Comparison of ENCODE assay signal across 15 cellular contexts in genomic region chr1:26779093-26779668, GRCh38. TPM values are rescaled to one million over a fixed set of nuclear protein-coding genes. Genes with fewer than 3 reads are reported as not detected.
DNase-seq lines count a peak whose midpoint lies in the region; ATAC-seq and TF ChIP-seq lines count a peak whose summit lies in the region.
"Had no signal": no experiment of that assay in that cellular context is flagged by ENCODE, and none has a peak within 500 bp of the region (broad histone marks: within the 10 kb centered on the region; RNA-seq: fewer than 3 reads in every experiment).

No MANE protein-coding gene starts in this region.

- no peak for ATAC-seq in CD4-positive, CD25-positive, alpha-beta regulatory T cell (ENCODE audit: low read depth in 2 of 2)
- no peak for ATAC-seq in HCT116
- ATAC-seq in activated B cell treated with CpG ODN at 0.5 μM for 24 hours (ENCODE audit: low read depth), result no peak
- ATAC-seq in naive B cell (ENCODE audit: low read depth in 2 of 2), result no peak
- no peak for ATAC-seq in HG03025 (IDR thresholded peaks at IDR 0.05; ENCODE audit: low FRiP score, unreplicated experiment)
- ATAC-seq: heart right ventricle had no signal

- no peak overlapping the region for H3K9ac ChIP-seq in HCT116 (ENCODE audit: low read length)

- H3K27ac Mint-ChIP-seq in CD4-positive, CD25-positive, alpha-beta regulatory T cell, result peak overlapping the region in 2 of 3 donors; percentile 39 to 70
- H3K27ac Mint-ChIP-seq in activated B cell treated with CpG ODN at 0.5 μM for 24 hours (peak overlapping the region; percentile 56), naive B cell (peak overlapping the region in 5 of 6 donors; percentile 56 to 92 (median 76))

- H3K27ac ChIP-seq in CD4-positive, CD25-positive, alpha-beta regulatory T cell (ENCODE audit: insufficient read depth, low read length, poor library complexity, severe bottlenecking), result no peak overlapping the region
- H3K27ac ChIP-seq in HCT116 (ENCODE audit: low read depth, low read length), result no peak overlapping the region
- H3K27ac ChIP-seq: C4-2B, esophagus squamous epithelium, heart right ventricle had no signal

- H4K20me1 ChIP-seq in HCT116 (ENCODE audit: insufficient read depth), result 0 out of 2 replicates have a peak, but pooled peaks cover 3% of the 10 kb centered on the region

- peaks cover 7 to 36% (median 28%) of the 10 kb centered on the region in 4 donors for H3K4me1 Mint-ChIP-seq in CD4-positive, CD25-positive, alpha-beta regulatory T cell
- H3K4me1 Mint-ChIP-seq in activated B cell treated with CpG ODN at 0.5 μM for 24 hours (peaks cover 15% of the 10 kb centered on the region), naive B cell (peaks cover 17 to 25% (median 18%) of the 10 kb centered on the region in 3 donors)

- H3K4me2 ChIP-seq in HCT116 (ENCODE audit: low read length), result no peak overlapping the region

- TSS peak; percentile 15 for BruUV-seq in HCT116 (replicated peaks; lab: Mats Ljungman, UMichigan)

- TF ChIP-seq POLR2A in HCT116 (IDR thresholded peaks at IDR 0.05; ENCODE audit: borderline replicate concordance, extremely low read depth, insufficient read depth, insufficient read length), result no peak

- no peaks in the 10 kb centered on the region for H3K27me3 ChIP-seq in CD4-positive, CD25-positive, alpha-beta regulatory T cell (ENCODE audit: control insufficient read depth, insufficient read depth, low read length)
- no peaks in the 10 kb centered on the region for H3K27me3 ChIP-seq in HCT116 (ENCODE audit: insufficient read depth, low read length)
- H3K27me3 ChIP-seq: esophagus squamous epithelium, heart right ventricle had no signal

- no peaks in the 10 kb centered on the region for H3K9me2 ChIP-seq in HCT116 (ENCODE audit: insufficient read depth)

- H3K27me3 Mint-ChIP-seq in CD4-positive, CD25-positive, alpha-beta regulatory T cell, result no peaks in the 10 kb centered on the region
- H3K27me3 Mint-ChIP-seq in activated B cell treated with CpG ODN at 0.5 μM for 24 hours (no peaks in the 10 kb centered on the region), naive B cell (no peaks in the 10 kb centered on the region)

- H3K79me2 ChIP-seq in HCT116 (ENCODE audit: insufficient read depth, low read length), result peaks cover 8% of the 10 kb centered on the region

- H3K4me1 ChIP-seq in CD4-positive, CD25-positive, alpha-beta regulatory T cell (ENCODE audit: control insufficient read depth, insufficient read depth, low read length, poor library complexity, severe bottlenecking), result peaks cover 4% of the 10 kb centered on the region
- H3K4me1 ChIP-seq in HCT116 (ENCODE audit: control insufficient read depth in 1 of 2, insufficient read depth in 2 of 2, low read length in 2 of 2), result peaks cover 8 to 25% of the 10 kb centered on the region in 2 experiments; a peak in 3 of 4 replicates

- POLR2A ChIA-PET in HCT116 (lab: Charles Lee), result no interaction called here
- POLR2A ChIA-PET in activated B cell treated with CpG ODN at 0.5 μM for 24 hours (lab: Charles Lee), result interaction anchor here (1.1 to 1.4 kb wide), 3 partner anchors 81 to 177 kb away, joined by 3 to 6 read pairs (median 3); no protein-coding TSS in a partner anchor

- RAD21 ChIA-PET in HCT116 (lab: Charles Lee; ENCODE audit: low non-redundant PET in 1 of 2, low total read pairs in 2 of 2, uncharacterized antibody in 2 of 2, unreplicated experiment in 2 of 2), result no interaction called here

- H3K9me3 ChIP-seq in CD4-positive, CD25-positive, alpha-beta regulatory T cell (ENCODE audit: control insufficient read depth in 2 of 2, low read length in 2 of 2), result no peaks in the 10 kb centered on the region
- H3K9me3 ChIP-seq in HCT116 (ENCODE audit: control insufficient read depth in 1 of 2, insufficient read depth in 1 of 2, low read depth in 1 of 2, low read length in 2 of 2), result no peaks in the 10 kb centered on the region
- H3K9me3 ChIP-seq: esophagus squamous epithelium, heart right ventricle had no signal

- TF ChIP-seq CTCF in HCT116 (IDR thresholded peaks at IDR 0.05 in 2 of 3, conservative IDR thresholded peaks at IDR 0.05 in 1 of 3; ENCODE audit: borderline replicate concordance in 1 of 3, insufficient read depth in 1 of 3, low read depth in 2 of 3, low read length in 2 of 3) (no peak), activated B cell treated with CpG ODN at 0.5 μM for 24 hours (IDR thresholded peaks at IDR 0.05) (no peak)

- TF ChIP-seq RAD21 in HCT116 (IDR thresholded peaks at IDR 0.05; ENCODE audit: low read depth), result no peak

- no peak overlapping the region for H2AFZ ChIP-seq in HCT116 (ENCODE audit: low read depth, low read length, poor library complexity, severe bottlenecking)

- DNase-seq in CD4-positive, CD25-positive, alpha-beta regulatory T cell, result no peak
- DNase-seq in HCT116 (ENCODE audit: low read depth, low spot score) (no peak), activated B cell treated with CpG ODN at 0.5 μM for 24 hours (no peak), naive B cell (no peak), NCI-H146 treated with DMSO at 0.1 percent for 48 hours (lab: John Stamatoyannopoulos, UW; ENCODE audit: unreplicated experiment) (no peak), H4 (ENCODE audit: low spot score) (no peak)
- DNase-seq: activated CD4-positive, alpha-beta T cell treated with anti-CD3 and anti-CD28 coated beads, Interleukin-2, amount 50 U/mL, for 4 hours; esophagus squamous epithelium; heart right ventricle; kidney glomerular epithelial cell; NCI-H187 treated with DMSO at 0.1 percent for 48 hours; NCI-H510A treated with DMSO at 0.1 percent for 48 hours; T-helper 1 cell had no signal

- intact Hi-C loops in HCT116 (cut with micrococcal nuclease), result no loop called here
- intact Hi-C loops in activated B cell treated with CpG ODN at 0.5 μM for 24 hours (cut with micrococcal nuclease), result no loop called here

- peaks cover 72% of the 10 kb centered on the region for H3K36me3 ChIP-seq in CD4-positive, CD25-positive, alpha-beta regulatory T cell (ENCODE audit: control insufficient read depth, insufficient read depth, low read length)
- peaks cover 47 to 55% of the 10 kb centered on the region in 2 experiments for H3K36me3 ChIP-seq in HCT116 (ENCODE audit: control insufficient read depth in 1 of 2, insufficient read depth in 2 of 2, low read length in 2 of 2)

- CTCF ChIA-PET in HCT116 (lab: Charles Lee), result interaction anchor here (1.1 to 1.5 kb wide), 3 partner anchors 10 to 177 kb away, joined by 3 to 4 read pairs (median 3); no protein-coding TSS in a partner anchor
- CTCF ChIA-PET in activated B cell treated with CpG ODN at 0.5 μM for 24 hours (lab: Charles Lee), result interaction anchor here (0.9 to 3.2 kb wide), 3 partner anchors 10 to 82 kb away, joined by 3 to 17 read pairs (median 3); no protein-coding TSS in a partner anchor

- H3K9me3 Mint-ChIP-seq in CD4-positive, CD25-positive, alpha-beta regulatory T cell, result peaks cover 0 to 2% (median 0%) of the 10 kb centered on the region in 7 donors
- H3K9me3 Mint-ChIP-seq in activated B cell treated with CpG ODN at 0.5 μM for 24 hours (no peaks in the 10 kb centered on the region), naive B cell (no peaks in the 10 kb centered on the region)

- no peak overlapping the region for H3K4me3 ChIP-seq in CD4-positive, CD25-positive, alpha-beta regulatory T cell (ENCODE audit: low read depth, low read length)
- H3K4me3 ChIP-seq in HCT116 (replicated peaks in 1 of 2; ENCODE audit: low read depth in 1 of 2, low read length in 2 of 2), result no peak overlapping the region
- H3K4me3 ChIP-seq: esophagus squamous epithelium, heart right ventricle had no signal

- peak overlapping the region in 1 of 4 donors; percentile 48 for H3K4me3 Mint-ChIP-seq in CD4-positive, CD25-positive, alpha-beta regulatory T cell
- no peak overlapping the region for H3K4me3 Mint-ChIP-seq in activated B cell treated with CpG ODN at 0.5 μM for 24 hours
- H3K4me3 Mint-ChIP-seq in naive B cell, result no peak overlapping the region

- H3K36me3 Mint-ChIP-seq in CD4-positive, CD25-positive, alpha-beta regulatory T cell, result peaks cover 41% of the 10 kb centered on the region
- peaks cover 88% of the 10 kb centered on the region for H3K36me3 Mint-ChIP-seq in activated B cell treated with CpG ODN at 0.5 μM for 24 hours (ENCODE audit: low read depth)
- H3K36me3 Mint-ChIP-seq in naive B cell, result peaks cover 19 to 22% of the 10 kb centered on the region in 2 donors

TF ChIP-seq in HCT116, 20 proteins besides CTCF, POLR2A, EP300 and RAD21 (continues in another document):
- no peak for TF ChIP-seq FOSL1 (IDR thresholded peaks at IDR 0.05; ENCODE audit: low read depth)
- TF ChIP-seq ELF1 (IDR thresholded peaks at IDR 0.05; ENCODE audit: borderline replicate concordance, low read depth), result no peak

RNA-seq across cellular contexts. Expression of gene PIGV, which starts 8.6 kb away (rescaled TPM):
- total RNA-seq in CD4-positive, CD25-positive, alpha-beta regulatory T cell, result 8.6 TPM
- polyA plus RNA-seq in CD4-positive, CD25-positive, alpha-beta regulatory T cell, result 10 to 100 TPM in 2 of 4 donors, 1 to 10 TPM in 2; 8.3 to 13.2 (median 9.8) TPM
- total RNA-seq in HCT116 (2021; ENCODE audit: unreplicated experiment) (13.2 TPM), activated B cell treated with CpG ODN at 0.5 μM for 24 hours (29.6 and 35.4 TPM in 2 replicates)
- 13.8 and 16.8 TPM in 2 replicates for polyA plus RNA-seq in HCT116 (2012)
- 10 to 100 TPM in 4 of 6 donors, 1 to 10 TPM in 2; 7.8 to 14.2 (median 10.8) TPM for polyA plus RNA-seq in naive B cell (ENCODE audit: low read depth in 6 of 6)
- 14.5 and 15.2 TPM in 2 replicates for total RNA-seq in H4 (2014; rRNA removed; shearing (Covaris generic))

RNA-seq across cellular contexts. Expression of gene ZDHHC18, which starts 47.3 kb away (rescaled TPM):
- total RNA-seq in CD4-positive, CD25-positive, alpha-beta regulatory T cell, result 73.6 TPM
- 10 to 100 TPM in 2 of 4 donors, 1 to 10 TPM in 2; 4.4 to 14.8 (median 10.3) TPM for polyA plus RNA-seq in CD4-positive, CD25-positive, alpha-beta regulatory T cell
- total RNA-seq in HCT116 (2021; ENCODE audit: unreplicated experiment), result 24.4 TPM
- 30.7 and 39.9 TPM in 2 replicates for polyA plus RNA-seq in HCT116 (2012)
- 27.1 and 30.3 TPM in 2 replicates for total RNA-seq in activated B cell treated with CpG ODN at 0.5 μM for 24 hours
- 1 to 10 TPM; 2.2 to 7.9 (median 2.4) TPM for polyA plus RNA-seq in naive B cell (ENCODE audit: low read depth in 6 of 6)
- 13.8 and 15.9 TPM in 2 replicates for total RNA-seq in H4 (2014; rRNA removed; shearing (Covaris generic))
